In genomic region chr11:86182976-86183584, GRCh38 we compare ENCODE assay signal across 8 cellular contexts.
A peak's percentile ranks its signal among the peaks of the same experiment; 100 is the strongest.
DNase-seq lines count a peak whose midpoint lies in the region; ATAC-seq and TF ChIP-seq lines count a peak whose summit lies in the region.

No MANE protein-coding gene starts in this region.

- H3K9me3 ChIP-seq in OCI-LY1 (ENCODE audit: low read length) (no peaks in the 10 kb centered on the region), gastrocnemius medialis (no peaks in the 10 kb centered on the region)

- H3K27me3 Mint-ChIP-seq in activated naive CD8-positive, alpha-beta T cell treated with anti-CD3 and anti-CD28 coated beads, Interleukin-2, amount 10 ng/mL, durations not matched to agents 7 days and 5 days = no peaks in the 10 kb centered on the region

- peaks cover 8% of the 10 kb centered on the region for H3K4me1 Mint-ChIP-seq in activated naive CD8-positive, alpha-beta T cell treated with anti-CD3 and anti-CD28 coated beads, Interleukin-2, amount 10 ng/mL, durations not matched to agents 7 days and 5 days

- no peaks in the 10 kb centered on the region; the same call in 1 of the 2 replicates for H3K36me3 ChIP-seq in OCI-LY1 (ENCODE audit: insufficient read depth, low read length)
- H3K36me3 ChIP-seq in gastrocnemius medialis = no peaks in the 10 kb centered on the region

- DNase-seq in activated naive CD8-positive, alpha-beta T cell treated with anti-CD3 and anti-CD28 coated beads, Interleukin-2, amount 10 ng/mL, durations not matched to agents 7 days and 5 days = peak; percentile 36
- DNase-seq in stimulated activated CD4-positive, alpha-beta T cell treated with anti-CD3 and anti-CD28 coated beads, TNF-alpha, amount 100 ng/mL, for 1 hour (ENCODE audit: low read depth in 3 of 3, low spot score in 1 of 3) = peak in 2 of 3 donors; percentile 18 to 22
- DNase-seq in coronary artery (ENCODE audit: low spot score) (no peak), NCI-H2107 (lab: John Stamatoyannopoulos, UW) (no peak), gastrocnemius medialis (no peak)

- H3K4me3 ChIP-seq in OCI-LY1 (ENCODE audit: low read depth, low read length, poor library complexity, severe bottlenecking) (no peak overlapping the region), coronary artery (no peak overlapping the region), gastrocnemius medialis (no peak overlapping the region)

- H3K4me1 ChIP-seq in OCI-LY1 (ENCODE audit: insufficient read depth, low read length, severe bottlenecking) (peaks cover 64% of the 10 kb centered on the region), gastrocnemius medialis (peaks cover 18 to 27% of the 10 kb centered on the region in 2 donors)

- peak overlapping the region; percentile 39; the same call in 1 of the 2 replicates for H3K4me2 ChIP-seq in OCI-LY1 (ENCODE audit: low read length)

- in situ Hi-C loops in gastrocnemius medialis (cut with MboI; ENCODE audit: low sequenced_read_pairs in 4 of 4) = no loop called here

- H3K9me2 ChIP-seq in OCI-LY1 (ENCODE audit: low read depth, low read length) = no peaks in the 10 kb centered on the region

- H3K27ac ChIP-seq in OCI-LY1 (ENCODE audit: low read depth, low read length, poor library complexity, severe bottlenecking) (peak overlapping the region; percentile 74), coronary artery (no peak overlapping the region), gastrocnemius medialis (no peak overlapping the region)

- TF ChIP-seq POLR2A in gastrocnemius medialis (IDR thresholded peaks at IDR 0.05) = no peak

- H3K9me3 Mint-ChIP-seq in activated naive CD8-positive, alpha-beta T cell treated with anti-CD3 and anti-CD28 coated beads, Interleukin-2, amount 10 ng/mL, durations not matched to agents 7 days and 5 days = peaks cover 1% of the 10 kb centered on the region

- H3K27me3 ChIP-seq in OCI-LY1 (ENCODE audit: insufficient read depth, low read length) = no peaks in the 10 kb centered on the region
- H3K27me3 ChIP-seq in gastrocnemius medialis = no peaks in the 10 kb centered on the region

- H3K36me3 Mint-ChIP-seq in activated naive CD8-positive, alpha-beta T cell treated with anti-CD3 and anti-CD28 coated beads, Interleukin-2, amount 10 ng/mL, durations not matched to agents 7 days and 5 days = peaks cover 1% of the 10 kb centered on the region

- POLR2A ChIA-PET in activated naive CD8-positive, alpha-beta T cell treated with anti-CD3 and anti-CD28 coated beads, Interleukin-2, amount 10 ng/mL, durations not matched to agents 7 days and 5 days (lab: Charles Lee) = no interaction called here

- ATAC-seq in GM18519 (IDR thresholded peaks at IDR 0.05; ENCODE audit: low FRiP score, unreplicated experiment) (peak; percentile 41), HG02642 (IDR thresholded peaks at IDR 0.05; ENCODE audit: poor library complexity, unreplicated experiment) (peak; percentile 80), gastrocnemius medialis (no peak)
- peak; percentile 67 for ATAC-seq in activated naive CD8-positive, alpha-beta T cell treated with anti-CD3 and anti-CD28 coated beads, Interleukin-2, amount 10 ng/mL, durations not matched to agents 7 days and 5 days (ENCODE audit: low read depth)

- intact Hi-C loops in gastrocnemius medialis (cut with DNase I; ENCODE audit: low total_unique reads) = no loop called here

- H3K79me2 ChIP-seq in OCI-LY1 (ENCODE audit: insufficient read depth, low read length) = no peaks in the 10 kb centered on the region

- no peak overlapping the region for H3K4me3 Mint-ChIP-seq in activated naive CD8-positive, alpha-beta T cell treated with anti-CD3 and anti-CD28 coated beads, Interleukin-2, amount 10 ng/mL, durations not matched to agents 7 days and 5 days

- 0 out of 2 replicates have a peak overlapping the region, but pooled peaks have one; percentile 14 for H2AFZ ChIP-seq in OCI-LY1 (ENCODE audit: low read length)

- H3K27ac Mint-ChIP-seq in activated naive CD8-positive, alpha-beta T cell treated with anti-CD3 and anti-CD28 coated beads, Interleukin-2, amount 10 ng/mL, durations not matched to agents 7 days and 5 days = no peak overlapping the region

- no peaks in the 10 kb centered on the region for H4K20me1 ChIP-seq in OCI-LY1 (ENCODE audit: insufficient read depth, low read length)

- no peak overlapping the region; the same call in 1 of the 2 replicates for H3K9ac ChIP-seq in OCI-LY1 (ENCODE audit: low read length)

- TF ChIP-seq CTCF in OCI-LY1 (IDR thresholded peaks at IDR 0.05; ENCODE audit: low read length) (no peak), coronary artery (IDR thresholded peaks at IDR 0.05) (no peak), gastrocnemius medialis (IDR thresholded peaks at IDR 0.05 in 4 of 5, conservative IDR thresholded peaks at IDR 0.05 in 1 of 5) (no peak)

- no peaks in the 10 kb centered on the region for H3F3A ChIP-seq in OCI-LY1 (ENCODE audit: insufficient read depth, low read length)

Comparison
In these comparisons a context has a peak if more than half of its experiments do, and no peak if none do; other contexts are left out.
1. ATAC-seq: peak in GM18519 (single experiment), HG02642 (single experiment) and activated naive CD8-positive, alpha-beta T cell treated with anti-CD3 and anti-CD28 coated beads, Interleukin-2, amount 10 ng/mL, durations not matched to agents 7 days and 5 days (single experiment); none in gastrocnemius medialis (0 of 2).
2. DNase-seq: peak in activated naive CD8-positive, alpha-beta T cell treated with anti-CD3 and anti-CD28 coated beads, Interleukin-2, amount 10 ng/mL, durations not matched to agents 7 days and 5 days (single experiment) and stimulated activated CD4-positive, alpha-beta T cell treated with anti-CD3 and anti-CD28 coated beads, TNF-alpha, amount 100 ng/mL, for 1 hour (2 of 3); none in coronary artery (single experiment), NCI-H2107 (single experiment) and gastrocnemius medialis (0 of 2).